ENCODE assay signal across 19 cellular contexts in the genomic region with DNA sequence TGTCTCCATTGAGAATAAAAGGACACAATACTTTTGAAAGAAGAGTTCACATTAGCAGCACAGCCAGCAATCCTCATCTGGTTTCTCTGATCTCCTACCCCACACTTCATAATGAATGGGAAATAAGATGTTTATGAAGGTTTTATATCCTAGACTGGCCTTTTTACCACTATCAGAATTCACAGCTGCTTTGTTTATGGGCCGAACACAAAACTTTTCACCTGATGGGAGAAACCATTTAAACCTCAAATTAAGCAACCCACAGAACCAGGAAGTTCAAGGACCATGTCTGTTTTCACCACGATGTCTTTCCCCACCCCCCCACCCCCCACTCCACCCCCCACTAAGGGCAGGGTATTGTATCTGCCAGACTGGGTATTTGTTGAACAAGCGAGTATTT. TPM values are rescaled to one million over a fixed set of nuclear protein-coding genes. Genes with fewer than 3 reads are reported as not detected.
DNase-seq lines count a peak whose midpoint lies in the region; ATAC-seq and TF ChIP-seq lines count a peak whose summit lies in the region.
"Had no signal": no experiment of that assay in that cellular context is flagged by ENCODE, and none has a peak within 500 bp of the region (broad histone marks: within the 10 kb centered on the region; RNA-seq: fewer than 3 reads in every experiment).

No MANE protein-coding gene starts in this region.

- peak overlapping the region; percentile 33 for H3K27ac Mint-ChIP-seq in activated T-cell treated with anti-CD3 and anti-CD28 coated beads, Interleukin-2, amount 50 U/mL, for 24 hours
- H3K27ac Mint-ChIP-seq in osteocyte (ENCODE audit: unreplicated experiment) = peak overlapping the region; percentile 10
- no peak overlapping the region for H3K27ac Mint-ChIP-seq in activated T-helper 17 cell treated with anti-CD3 and anti-CD28 coated beads, Interleukin-2, amount 50 U/mL, for 72 hours

- DNase-seq in activated T-cell treated with anti-CD3 and anti-CD28 coated beads, Interleukin-2, amount 50 U/mL, for 24 hours = no peak
- no peak for DNase-seq in activated T-cell treated with anti-CD3 and anti-CD28 coated beads, Interleukin-2, amount 50 U/mL, for 1 hour
- DNase-seq in GM23248 = no peak
- DNase-seq in breast epithelium (ENCODE audit: low spot score in 2 of 2) = no peak
- no peak for DNase-seq in osteocyte (ENCODE audit: extremely low spot score, unreplicated experiment)
- no peak for DNase-seq in BE2C
- no peak for DNase-seq in prostate gland (ENCODE audit: low spot score)
- DNase-seq: amygdala; effector CD8-positive, alpha-beta T cell; heart right ventricle; NCI-H524 treated with DMSO at 0.1 percent for 48 hours; retina; SHP77 treated with DMSO at 0.1 percent for 48 hours; stimulated activated CD4-positive, alpha-beta T cell treated with anti-CD3 and anti-CD28 coated beads, Interleukin-15, amount 100 ng/mL, for 24 hours had no signal

- H4K20me1 ChIP-seq in GM23248 (ENCODE audit: insufficient read depth) = peaks cover 10% of the 10 kb centered on the region; the same call in 1 of the 2 replicates

- H3K4me1 ChIP-seq in GM23248 (ENCODE audit: insufficient read depth) (peaks cover 20% of the 10 kb centered on the region), breast epithelium (no peaks in the 10 kb centered on the region), BE2C (no peaks in the 10 kb centered on the region), prostate gland (replicated peaks) (no peaks in the 10 kb centered on the region)

- no peak overlapping the region for H3K4me3 ChIP-seq in GM23248
- H3K4me3 ChIP-seq in breast epithelium = no peak overlapping the region
- no peak overlapping the region for H3K4me3 ChIP-seq in BE2C (ENCODE audit: low read depth, low read length)
- no peak overlapping the region for H3K4me3 ChIP-seq in prostate gland
- H3K4me3 ChIP-seq: heart right ventricle, lung had no signal

- no peaks in the 10 kb centered on the region for H3K27me3 Mint-ChIP-seq in activated T-cell treated with anti-CD3 and anti-CD28 coated beads, Interleukin-2, amount 50 U/mL, for 24 hours
- H3K27me3 Mint-ChIP-seq in osteocyte (ENCODE audit: unreplicated experiment) = no peaks in the 10 kb centered on the region
- no peaks in the 10 kb centered on the region for H3K27me3 Mint-ChIP-seq in activated T-helper 17 cell treated with anti-CD3 and anti-CD28 coated beads, Interleukin-2, amount 50 U/mL, for 72 hours
- H3K27me3 Mint-ChIP-seq: central memory CD8-positive, alpha-beta T cell; IgD-negative memory B cell had no signal

- in situ Hi-C loops in GM23248 (cut with MboI) = no loop called here

- intact Hi-C loops in breast epithelium (cut with DNase I; ENCODE audit: low total_unique reads) = no loop called here
- intact Hi-C loops in prostate gland (cut with DNase I) = no loop called here

- H3K4me3 Mint-ChIP-seq in activated T-cell treated with anti-CD3 and anti-CD28 coated beads, Interleukin-2, amount 50 U/mL, for 24 hours = no peak overlapping the region
- no peak overlapping the region for H3K4me3 Mint-ChIP-seq in osteocyte (ENCODE audit: unreplicated experiment)
- no peak overlapping the region for H3K4me3 Mint-ChIP-seq in activated T-helper 17 cell treated with anti-CD3 and anti-CD28 coated beads, Interleukin-2, amount 50 U/mL, for 72 hours
- H3K4me3 Mint-ChIP-seq: central memory CD8-positive, alpha-beta T cell had no signal

- H3K27me3 ChIP-seq in GM23248 (replicated peaks; ENCODE audit: insufficient read depth) (no peaks in the 10 kb centered on the region), breast epithelium (no peaks in the 10 kb centered on the region), BE2C (no peaks in the 10 kb centered on the region), prostate gland (replicated peaks; ENCODE audit: insufficient read depth) (no peaks in the 10 kb centered on the region)
- H3K27me3 ChIP-seq: heart right ventricle had no signal

- peaks cover 91% of the 10 kb centered on the region for H3F3A ChIP-seq in GM23248 (ENCODE audit: insufficient read depth)

- TF ChIP-seq POLR2A in breast epithelium (IDR thresholded peaks at IDR 0.05) = no peak
- TF ChIP-seq POLR2A in prostate gland (IDR thresholded peaks at IDR 0.05) = no peak

- TF ChIP-seq CTCF in breast epithelium (IDR thresholded peaks at IDR 0.05) (no peak), osteocyte (IDR thresholded peaks at IDR 0.05) (no peak), BE2C (IDR thresholded peaks at IDR 0.05; ENCODE audit: low read depth, low read length) (no peak), prostate gland (IDR thresholded peaks at IDR 0.05) (no peak)

- 58 to 65% methylated on average over 3 of the region's 3 CpGs for WGBS in GM23248 (ENCODE audit: low coverage in 1 of 2, low lambda C conversion rate in 2 of 2, missing lambda C conversion rate in 2 of 2), 2 experiments
- WGBS in prostate gland = 65% methylated on average over 3 of the region's 3 CpGs

- no peaks in the 10 kb centered on the region for H3K9me2 ChIP-seq in GM23248 (ENCODE audit: insufficient read depth)

- H3K9me3 ChIP-seq in GM23248 (ENCODE audit: low read depth) = no peaks in the 10 kb centered on the region
- no peaks in the 10 kb centered on the region for H3K9me3 ChIP-seq in breast epithelium
- no peaks in the 10 kb centered on the region for H3K9me3 ChIP-seq in BE2C
- H3K9me3 ChIP-seq in prostate gland = no peaks in the 10 kb centered on the region
- H3K9me3 ChIP-seq: heart right ventricle had no signal

- H3K4me2 ChIP-seq in GM23248 (ENCODE audit: unreplicated experiment) = no peak overlapping the region

- H3K27ac ChIP-seq in GM23248 (peak overlapping the region; percentile 15), breast epithelium (peak overlapping the region; percentile 8 to 22), prostate gland (no peak overlapping the region)

- peaks cover 93% of the 10 kb centered on the region for H3K36me3 Mint-ChIP-seq in activated T-cell treated with anti-CD3 and anti-CD28 coated beads, Interleukin-2, amount 50 U/mL, for 24 hours (ENCODE audit: low read depth)
- H3K36me3 Mint-ChIP-seq in osteocyte (ENCODE audit: unreplicated experiment) = peaks cover 54% of the 10 kb centered on the region
- H3K36me3 Mint-ChIP-seq in activated T-helper 17 cell treated with anti-CD3 and anti-CD28 coated beads, Interleukin-2, amount 50 U/mL, for 72 hours (ENCODE audit: low read depth) = peaks cover 100% of the 10 kb centered on the region
- H3K36me3 Mint-ChIP-seq: IgD-negative memory B cell had no signal

- H3K9me3 Mint-ChIP-seq in activated T-cell treated with anti-CD3 and anti-CD28 coated beads, Interleukin-2, amount 50 U/mL, for 24 hours = no peaks in the 10 kb centered on the region
- no peaks in the 10 kb centered on the region for H3K9me3 Mint-ChIP-seq in osteocyte (ENCODE audit: unreplicated experiment)
- H3K9me3 Mint-ChIP-seq in activated T-helper 17 cell treated with anti-CD3 and anti-CD28 coated beads, Interleukin-2, amount 50 U/mL, for 72 hours = no peaks in the 10 kb centered on the region
- H3K9me3 Mint-ChIP-seq: central memory CD8-positive, alpha-beta T cell; IgD-negative memory B cell had no signal

- ATAC-seq in activated T-helper 17 cell treated with anti-CD3 and anti-CD28 coated beads, Interleukin-2, amount 50 U/mL, for 72 hours (replicated peaks) = no peak
- ATAC-seq: activated CD4-positive, CD25-positive, alpha-beta regulatory T cell treated with anti-CD3 and anti-CD28 coated beads, Interleukin-2, amount 50 U/mL, for 24 hours; heart right ventricle had no signal

- no peak overlapping the region for H3K9ac ChIP-seq in GM23248

- H2AFZ ChIP-seq in GM23248 = no peak overlapping the region

- H3K4me1 Mint-ChIP-seq in activated T-cell treated with anti-CD3 and anti-CD28 coated beads, Interleukin-2, amount 50 U/mL, for 24 hours (ENCODE audit: low read depth) = peaks cover 37% of the 10 kb centered on the region
- peaks cover 5% of the 10 kb centered on the region for H3K4me1 Mint-ChIP-seq in osteocyte (ENCODE audit: unreplicated experiment)
- H3K4me1 Mint-ChIP-seq in activated T-helper 17 cell treated with anti-CD3 and anti-CD28 coated beads, Interleukin-2, amount 50 U/mL, for 72 hours = peaks cover 4% of the 10 kb centered on the region

- H3K36me3 ChIP-seq in GM23248 (ENCODE audit: low read depth) = peaks cover 73% of the 10 kb centered on the region
- H3K36me3 ChIP-seq in breast epithelium = peaks cover 4% of the 10 kb centered on the region
- peaks cover 51% of the 10 kb centered on the region for H3K36me3 ChIP-seq in BE2C
- peaks cover 0 to 9% of the 10 kb centered on the region in 2 donors for H3K36me3 ChIP-seq in prostate gland

- H3K79me2 ChIP-seq in GM23248 (ENCODE audit: insufficient read depth) = peaks cover 51% of the 10 kb centered on the region

RNA-seq across cellular contexts. Expression of a gene that starts 11.4 kb away (rescaled TPM):
- 45.0 and 62.0 TPM in 2 replicates for total RNA-seq in GM23248 (2014; rRNA removed; shearing (Covaris generic))
- 31.7 and 35.0 TPM in 2 replicates for polyA plus RNA-seq in GM23248 (2016; fragmentation: Nextera tagmentation; extraction: Ambion mirVana)
- total RNA-seq in breast epithelium = 100 to 1,000 TPM in 2 of 3 donors, 10 to 100 TPM in 1; 63.0 to 135 (median 118) TPM
- total RNA-seq in osteocyte = 154 and 161 TPM in 2 replicates
- 53.7 TPM for polyA plus RNA-seq in BE2C (2012; ENCODE audit: insufficient read depth, insufficient read length, low read depth)
- total RNA-seq in activated T-helper 17 cell treated with anti-CD3 and anti-CD28 coated beads, Interleukin-2, amount 50 U/mL, for 72 hours = 100 to 1,000 TPM; 107 to 148 TPM
- total RNA-seq in prostate gland = 100 to 1,000 TPM in 1 of 2 donors, 10 to 100 TPM in 1; 58.4 to 118 TPM

RNA-seq across cellular contexts. Expression of a gene that starts 23.2 kb away (rescaled TPM):
- 38.9 and 41.7 TPM in 2 replicates for total RNA-seq in GM23248 (2014; rRNA removed; shearing (Covaris generic))
- 27.9 and 28.5 TPM in 2 replicates for polyA plus RNA-seq in GM23248 (2016; fragmentation: Nextera tagmentation; extraction: Ambion mirVana)
- total RNA-seq in breast epithelium (10 to 100 TPM; 22.2 to 36.4 (median 25.2) TPM), osteocyte (43.2 and 45.4 TPM in 2 replicates), prostate gland (10 to 100 TPM; 28.8 to 38.7 TPM)
- 53.9 TPM for polyA plus RNA-seq in BE2C (2012; ENCODE audit: insufficient read depth, insufficient read length, low read depth)
- total RNA-seq in activated T-helper 17 cell treated with anti-CD3 and anti-CD28 coated beads, Interleukin-2, amount 50 U/mL, for 72 hours = 10 to 100 TPM; 46.2 to 53.9 TPM

Comparison
In these comparisons a context has a peak if more than half of its experiments do, and no peak if none do; other contexts are left out.
1. H3K27ac ChIP-seq: peak in GM23248 (single experiment) and breast epithelium (2 of 2); none in prostate gland (0 of 2).